15 cellular contexts compared by ENCODE assay signal in genomic region chr5:128667751-128668150, GRCh38.
A peak's percentile ranks its signal among the peaks of the same experiment; 100 is the strongest.
DNase-seq lines count a peak whose midpoint lies in the region; ATAC-seq, FAIRE-seq and TF ChIP-seq lines count a peak whose summit lies in the region.
"Had no signal": no experiment of that assay in that cellular context is flagged by ENCODE, and none has a peak within 500 bp of the region (broad histone marks: within the 10 kb centered on the region; RNA-seq: fewer than 3 reads in every experiment).

No MANE protein-coding gene starts in this region.

- TF ChIP-seq POLR2A in gastrocnemius medialis (IDR thresholded peaks at IDR 0.05): no peak

- FAIRE-seq in A204.1 (lab: Jason Lieb, UNC): peak; percentile 27

- DNase-seq in SW480 (ENCODE audit: low spot score) (peak; percentile 37), fibroblast of mammary gland (ENCODE audit: low read depth) (peak; percentile 10), gastrocnemius medialis (no peak), posterior vena cava (ENCODE audit: low spot score) (no peak)
- DNase-seq: BE2C; CD4-positive, alpha-beta memory T cell; DMS153; GOT3; HFFc6 had no signal

- H3K27me3 ChIP-seq in gastrocnemius medialis: no peaks in the 10 kb centered on the region
- H3K27me3 ChIP-seq: BE2C had no signal

- TF ChIP-seq CTCF in fibroblast of mammary gland (conservative IDR thresholded peaks at IDR 0.05; ENCODE audit: control insufficient read depth, insufficient read depth, low read depth, low read length) (no peak), gastrocnemius medialis (IDR thresholded peaks at IDR 0.05 in 4 of 5, conservative IDR thresholded peaks at IDR 0.05 in 1 of 5) (no peak)

- H3K4me3 ChIP-seq in fibroblast of mammary gland (ENCODE audit: control insufficient read depth, low read depth, low read length): no peak overlapping the region
- H3K4me3 ChIP-seq in gastrocnemius medialis: no peak overlapping the region
- H3K4me3 ChIP-seq: A549, HAP-1 had no signal

- intact Hi-C loops in gastrocnemius medialis (cut with DNase I; ENCODE audit: low total_unique reads): no loop called here
- intact Hi-C loops in posterior vena cava (cut with DNase I): no loop called here

- in situ Hi-C loops in gastrocnemius medialis (cut with MboI; ENCODE audit: low sequenced_read_pairs in 4 of 4): no loop called here

- H3K9me3 ChIP-seq in gastrocnemius medialis: no peaks in the 10 kb centered on the region
- H3K9me3 ChIP-seq: A549, BE2C, HAP-1 had no signal

- H3K36me3 ChIP-seq in gastrocnemius medialis: no peaks in the 10 kb centered on the region
- H3K36me3 ChIP-seq: BE2C, HAP-1 had no signal

- no peak overlapping the region for H3K27ac ChIP-seq in gastrocnemius medialis
- H3K27ac ChIP-seq: A549, C4-2B had no signal

- ATAC-seq in GM18868 (IDR thresholded peaks at IDR 0.05; ENCODE audit: unreplicated experiment) (peak; percentile 50), gastrocnemius medialis (no peak), GM19351 (IDR thresholded peaks at IDR 0.05; ENCODE audit: unreplicated experiment) (no peak)

- H3K4me1 ChIP-seq in gastrocnemius medialis: no peaks in the 10 kb centered on the region
- H3K4me1 ChIP-seq: A549, BE2C had no signal

Comparison
In these comparisons a context has a peak if more than half of its experiments do, and no peak if none do; other contexts are left out.
1. DNase-seq: peak in SW480 (single experiment) and fibroblast of mammary gland (single experiment); none in gastrocnemius medialis (0 of 2) and posterior vena cava (single experiment).